ENCODE assay signal across 1 cellular context in the genomic region with DNA sequence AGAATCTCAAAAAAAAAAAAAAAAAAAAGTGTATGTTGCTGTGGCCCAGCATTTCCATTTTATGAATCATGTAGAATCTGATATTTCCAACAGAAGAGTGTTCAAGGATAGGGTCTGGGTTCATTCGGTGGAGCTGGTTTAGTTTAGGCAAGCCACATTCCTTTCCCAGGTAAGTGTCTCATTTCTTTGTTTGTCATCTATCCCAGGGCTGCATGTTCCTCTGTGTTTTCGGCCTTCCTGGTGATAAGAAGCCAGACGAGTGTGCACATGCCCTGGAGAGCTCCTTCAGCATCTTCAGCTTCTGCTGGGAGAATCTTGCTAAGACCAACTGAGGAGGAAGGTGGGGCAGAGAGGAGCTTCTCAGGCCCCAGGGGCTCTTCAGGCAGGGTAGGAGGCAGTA.
TF ChIP-seq lines count a peak whose summit lies in the region.

No MANE protein-coding gene starts in this region.

TF ChIP-seq in K562, 482 proteins besides CTCF, POLR2A, EP300 and RAD21:
- TF ChIP-seq, protein P1, sequence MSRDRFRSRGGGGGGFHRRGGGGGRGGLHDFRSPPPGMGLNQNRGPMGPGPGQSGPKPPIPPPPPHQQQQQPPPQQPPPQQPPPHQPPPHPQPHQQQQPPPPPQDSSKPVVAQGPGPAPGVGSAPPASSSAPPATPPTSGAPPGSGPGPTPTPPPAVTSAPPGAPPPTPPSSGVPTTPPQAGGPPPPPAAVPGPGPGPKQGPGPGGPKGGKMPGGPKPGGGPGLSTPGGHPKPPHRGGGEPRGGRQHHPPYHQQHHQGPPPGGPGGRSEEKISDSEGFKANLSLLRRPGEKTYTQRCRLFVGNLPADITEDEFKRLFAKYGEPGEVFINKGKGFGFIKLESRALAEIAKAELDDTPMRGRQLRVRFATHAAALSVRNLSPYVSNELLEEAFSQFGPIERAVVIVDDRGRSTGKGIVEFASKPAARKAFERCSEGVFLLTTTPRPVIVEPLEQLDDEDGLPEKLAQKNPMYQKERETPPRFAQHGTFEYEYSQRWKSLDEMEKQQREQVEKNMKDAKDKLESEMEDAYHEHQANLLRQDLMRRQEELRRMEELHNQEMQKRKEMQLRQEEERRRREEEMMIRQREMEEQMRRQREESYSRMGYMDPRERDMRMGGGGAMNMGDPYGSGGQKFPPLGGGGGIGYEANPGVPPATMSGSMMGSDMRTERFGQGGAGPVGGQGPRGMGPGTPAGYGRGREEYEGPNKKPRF (IDR thresholded peaks at IDR 0.05; ENCODE audit: low read depth, low read length), result no peak
- TF ChIP-seq, protein P2, sequence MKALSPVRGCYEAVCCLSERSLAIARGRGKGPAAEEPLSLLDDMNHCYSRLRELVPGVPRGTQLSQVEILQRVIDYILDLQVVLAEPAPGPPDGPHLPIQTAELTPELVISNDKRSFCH (CRISPR knock-in tag; IDR thresholded peaks at IDR 0.05), result no peak
- TF ChIP-seq, protein P2 (tag; IDR thresholded peaks at IDR 0.05), result no peak
- TF ChIP-seq FOXA1 (IDR thresholded peaks at IDR 0.05; ENCODE audit: borderline replicate concordance) (no peak), GABPB2 (CRISPR knock-in tag; conservative IDR thresholded peaks at IDR 0.05) (no peak), ZBTB17 (CRISPR knock-in tag; IDR thresholded peaks at IDR 0.05) (no peak), NELFE (IDR thresholded peaks at IDR 0.05; ENCODE audit: insufficient read depth, insufficient read length) (no peak)
- TF ChIP-seq, protein P3, sequence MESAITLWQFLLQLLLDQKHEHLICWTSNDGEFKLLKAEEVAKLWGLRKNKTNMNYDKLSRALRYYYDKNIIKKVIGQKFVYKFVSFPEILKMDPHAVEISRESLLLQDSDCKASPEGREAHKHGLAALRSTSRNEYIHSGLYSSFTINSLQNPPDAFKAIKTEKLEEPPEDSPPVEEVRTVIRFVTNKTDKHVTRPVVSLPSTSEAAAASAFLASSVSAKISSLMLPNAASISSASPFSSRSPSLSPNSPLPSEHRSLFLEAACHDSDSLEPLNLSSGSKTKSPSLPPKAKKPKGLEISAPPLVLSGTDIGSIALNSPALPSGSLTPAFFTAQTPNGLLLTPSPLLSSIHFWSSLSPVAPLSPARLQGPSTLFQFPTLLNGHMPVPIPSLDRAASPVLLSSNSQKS (CRISPR knock-in tag; IDR thresholded peaks at IDR 0.05), result no peak
TF ChIP-seq in K562: peak in this region for 0.
